8 cellular contexts compared by ENCODE assay signal in genomic region chr20:10611357-10611756, GRCh38.
DNase-seq lines count a peak whose midpoint lies in the region; ATAC-seq and TF ChIP-seq lines count a peak whose summit lies in the region.

No MANE protein-coding gene starts in this region.

- H3K27me3 Mint-ChIP-seq in Calu3 (ENCODE audit: unreplicated experiment): no peaks in the 10 kb centered on the region
- no peaks in the 10 kb centered on the region for H3K27me3 Mint-ChIP-seq in naive thymus-derived CD4-positive, alpha-beta T cell

- no peak overlapping the region for H2BK5ac ChIP-seq in trophoblast cell (ENCODE audit: low read depth, low read length, poor library complexity)

- no peaks in the 10 kb centered on the region for H3K79me1 ChIP-seq in trophoblast cell (ENCODE audit: low read length)

- H3K9ac ChIP-seq in MM.1S (ENCODE audit: low read length): no peak overlapping the region
- no peak overlapping the region for H3K9ac ChIP-seq in trophoblast cell (ENCODE audit: low read length)

- H4K91ac ChIP-seq in trophoblast cell (ENCODE audit: low read depth, low read length): no peak overlapping the region

- H3K18ac ChIP-seq in trophoblast cell (ENCODE audit: low read length): no peak overlapping the region

- H3F3A ChIP-seq in MM.1S (ENCODE audit: insufficient read depth, low read length): no peaks in the 10 kb centered on the region

- H3K4me1 Mint-ChIP-seq in Calu3 (ENCODE audit: low read depth, unreplicated experiment): no peaks in the 10 kb centered on the region
- peaks cover 0 to 2% (median 0%) of the 10 kb centered on the region in 7 donors for H3K4me1 Mint-ChIP-seq in naive thymus-derived CD4-positive, alpha-beta T cell

- H4K12ac ChIP-seq in trophoblast cell (ENCODE audit: low read depth, low read length): no peak overlapping the region

- no peak overlapping the region for H3K14ac ChIP-seq in trophoblast cell (ENCODE audit: low read length)

- no peaks in the 10 kb centered on the region for H3K9me3 Mint-ChIP-seq in Calu3 (ENCODE audit: low read depth, unreplicated experiment)
- no peaks in the 10 kb centered on the region for H3K9me3 Mint-ChIP-seq in naive thymus-derived CD4-positive, alpha-beta T cell

- H3K23ac ChIP-seq in trophoblast cell (ENCODE audit: low read length): no peak overlapping the region

- no peaks in the 10 kb centered on the region for H3K36me3 Mint-ChIP-seq in Calu3 (ENCODE audit: insufficient read depth, unreplicated experiment)
- peaks cover 3 to 75% (median 31%) of the 10 kb centered on the region in 5 donors for H3K36me3 Mint-ChIP-seq in naive thymus-derived CD4-positive, alpha-beta T cell

- no peaks in the 10 kb centered on the region for H3K27me3 ChIP-seq in MM.1S (replicated peaks; ENCODE audit: insufficient read depth, low read length)
- no peaks in the 10 kb centered on the region for H3K27me3 ChIP-seq in trophoblast cell (ENCODE audit: insufficient read depth, low read length)
- H3K27me3 ChIP-seq in naive thymus-derived CD4-positive, alpha-beta T cell (ENCODE audit: control insufficient read depth in 2 of 2, insufficient read depth in 2 of 2, low read length in 2 of 2): no peaks in the 10 kb centered on the region

- ATAC-seq in GM19463 (IDR thresholded peaks at IDR 0.05; ENCODE audit: unreplicated experiment): peak; percentile 70
- ATAC-seq in naive thymus-derived CD4-positive, alpha-beta T cell: no peak

- H3K27ac Mint-ChIP-seq in Calu3 (ENCODE audit: unreplicated experiment): no peak overlapping the region
- no peak overlapping the region for H3K27ac Mint-ChIP-seq in naive thymus-derived CD4-positive, alpha-beta T cell

- H4K20me1 ChIP-seq in MM.1S (ENCODE audit: insufficient read depth, low read length): no peaks in the 10 kb centered on the region

- no peaks in the 10 kb centered on the region for H3K79me2 ChIP-seq in MM.1S (ENCODE audit: low read length)
- no peaks in the 10 kb centered on the region for H3K79me2 ChIP-seq in trophoblast cell (ENCODE audit: control insufficient read depth, insufficient read depth, low read length, poor library complexity)

- H2BK120ac ChIP-seq in trophoblast cell (ENCODE audit: insufficient read depth, low read length, poor library complexity): no peak overlapping the region

- H3K27ac ChIP-seq in MM.1S (ENCODE audit: low read length): no peak overlapping the region
- H3K27ac ChIP-seq in trophoblast cell (ENCODE audit: low read depth, low read length): no peak overlapping the region
- no peak overlapping the region for H3K27ac ChIP-seq in naive thymus-derived CD4-positive, alpha-beta T cell (ENCODE audit: low read depth, low read length)

- no peak overlapping the region for H4K8ac ChIP-seq in trophoblast cell (ENCODE audit: low read depth, low read length)

- no peak overlapping the region for H3K4ac ChIP-seq in trophoblast cell (ENCODE audit: low read depth, low read length)

- no peak overlapping the region for H2AK5ac ChIP-seq in trophoblast cell (ENCODE audit: low read length)

- no peak overlapping the region for H3K4me3 ChIP-seq in MM.1S (ENCODE audit: low read length)
- H3K4me3 ChIP-seq in epithelial cell of esophagus (ENCODE audit: low read length): no peak overlapping the region
- H3K4me3 ChIP-seq in trophoblast cell (ENCODE audit: low read depth, low read length): no peak overlapping the region
- no peak overlapping the region for H3K4me3 ChIP-seq in naive thymus-derived CD4-positive, alpha-beta T cell (ENCODE audit: low read length)

- H3K9me2 ChIP-seq in MM.1S (replicated peaks; ENCODE audit: insufficient read depth, low read length): no peaks in the 10 kb centered on the region

- CTCF ChIA-PET in Calu3 (lab: Charles Lee): no interaction called here
- CTCF ChIA-PET in naive thymus-derived CD4-positive, alpha-beta T cell (lab: Charles Lee): no interaction called here

- WGBS in trophoblast cell (ENCODE audit: extremely low coverage, insufficient coverage, insufficient read length): no CpG with 5 or more reads among the region's 1 CpG

- H3K4me3 Mint-ChIP-seq in Calu3 (ENCODE audit: low read depth, unreplicated experiment): no peak overlapping the region
- no peak overlapping the region for H3K4me3 Mint-ChIP-seq in naive thymus-derived CD4-positive, alpha-beta T cell

- no peak overlapping the region for H2BK12ac ChIP-seq in trophoblast cell (ENCODE audit: low read length)

- H3K36me3 ChIP-seq in MM.1S (replicated peaks; ENCODE audit: insufficient read depth, low read length): no peaks in the 10 kb centered on the region
- H3K36me3 ChIP-seq in trophoblast cell (ENCODE audit: control insufficient read depth in 1 of 2, insufficient read depth in 2 of 2, low read length in 2 of 2): no peaks in the 10 kb centered on the region
- H3K36me3 ChIP-seq in naive thymus-derived CD4-positive, alpha-beta T cell (ENCODE audit: control insufficient read depth in 2 of 3, insufficient read depth in 3 of 3, low read length in 3 of 3): peaks cover 0 to 3% (median 0%) of the 10 kb centered on the region in 3 experiments

- BruUV-seq in Calu3 (replicated peaks; lab: Mats Ljungman, UMichigan): no TSS peak

- DNase-seq in Calu3: peak; percentile 14
- DNase-seq in MM.1S: no peak
- DNase-seq in epithelial cell of esophagus (ENCODE audit: low read depth): peak; percentile 70
- DNase-seq in trophoblast cell: peak; percentile 35 to 54
- no peak for DNase-seq in activated T-cell treated with anti-CD3 and anti-CD28 coated beads for 4 hours
- DNase-seq in naive thymus-derived CD4-positive, alpha-beta T cell: no peak
- DNase-seq in NCI-H1436 treated with DMSO at 0.1 percent for 48 hours (lab: John Stamatoyannopoulos, UW): no peak

- H3K9me3 ChIP-seq in MM.1S (replicated peaks; ENCODE audit: insufficient read depth, low read length) (no peaks in the 10 kb centered on the region), trophoblast cell (ENCODE audit: insufficient read depth, low read depth, low read length) (no peaks in the 10 kb centered on the region)
- H3K9me3 ChIP-seq in naive thymus-derived CD4-positive, alpha-beta T cell (ENCODE audit: control insufficient read depth in 2 of 3, low read length in 3 of 3): no peaks in the 10 kb centered on the region

- H2AFZ ChIP-seq in MM.1S (ENCODE audit: low read length) (no peak overlapping the region), trophoblast cell (ENCODE audit: insufficient read depth, low read length, poor library complexity) (no peak overlapping the region)

- TF ChIP-seq CTCF in Calu3 (IDR thresholded peaks at IDR 0.05; ENCODE audit: unreplicated experiment) (no peak), MM.1S (IDR thresholded peaks at IDR 0.05; ENCODE audit: low read length) (peak; percentile 26), epithelial cell of esophagus (IDR thresholded peaks at IDR 0.05; ENCODE audit: insufficient read depth, low read depth, low read length, missing control alignments) (peak; percentile 53)

- POLR2A ChIA-PET in naive thymus-derived CD4-positive, alpha-beta T cell (lab: Charles Lee): no interaction called here

- H3K4me2 ChIP-seq in MM.1S (ENCODE audit: low read depth, low read length): no peak overlapping the region
- H3K4me2 ChIP-seq in trophoblast cell (ENCODE audit: low read length): no peak overlapping the region

- H3K4me1 ChIP-seq in MM.1S (ENCODE audit: low read length) (no peaks in the 10 kb centered on the region), trophoblast cell (ENCODE audit: control insufficient read depth in 1 of 2, insufficient read depth in 2 of 2, low read length in 2 of 2) (no peaks in the 10 kb centered on the region)
- H3K4me1 ChIP-seq in naive thymus-derived CD4-positive, alpha-beta T cell (ENCODE audit: control insufficient read depth in 2 of 2, insufficient read depth in 2 of 2, low read length in 2 of 2): no peaks in the 10 kb centered on the region

- intact Hi-C loops in Calu3 (cut with micrococcal nuclease; ENCODE audit: unreplicated experiment): no loop called here
- intact Hi-C loops in naive thymus-derived CD4-positive, alpha-beta T cell (cut with micrococcal nuclease): no loop called here

Comparison
In these comparisons a context has a peak if more than half of its experiments do, and no peak if none do; other contexts are left out.
1. DNase-seq: peak in Calu3 (single experiment), epithelial cell of esophagus (single experiment) and trophoblast cell (2 of 2); none in MM.1S (single experiment), activated T-cell treated with anti-CD3 and anti-CD28 coated beads for 4 hours (single experiment), naive thymus-derived CD4-positive, alpha-beta T cell (0 of 9) and NCI-H1436 treated with DMSO at 0.1 percent for 48 hours (single experiment).